In genomic region chr6:61886608-61887259, GRCh38 we compare ENCODE assay signal across 10 cellular contexts.
DNase-seq lines count a peak whose midpoint lies in the region; ATAC-seq and TF ChIP-seq lines count a peak whose summit lies in the region.
"Had no signal": no experiment of that assay in that cellular context is flagged by ENCODE, and none has a peak within 500 bp of the region (broad histone marks: within the 10 kb centered on the region; RNA-seq: fewer than 3 reads in every experiment).

No MANE protein-coding gene starts in this region.

- peaks cover 22% of the 10 kb centered on the region for H3K9me3 Mint-ChIP-seq in Calu3 (ENCODE audit: low read depth, unreplicated experiment)

- H3K9ac ChIP-seq in mesendoderm (ENCODE audit: low read length): no peak overlapping the region

- H3K36me3 ChIP-seq in mesendoderm (ENCODE audit: control insufficient read depth, insufficient read depth, low read length): no peaks in the 10 kb centered on the region
- H3K36me3 ChIP-seq: prostate gland had no signal

- no peak overlapping the region for H3K4ac ChIP-seq in mesendoderm (ENCODE audit: low read depth, low read length)

- no peaks in the 10 kb centered on the region for H3K4me1 ChIP-seq in mesendoderm (ENCODE audit: control insufficient read depth, low read depth, low read length)
- H3K4me1 ChIP-seq: prostate gland had no signal

- no peak overlapping the region for H3K4me2 ChIP-seq in mesendoderm (ENCODE audit: low read length)

- H2BK120ac ChIP-seq in mesendoderm (ENCODE audit: low read depth, low read length): no peak overlapping the region

- WGBS in mesendoderm (ENCODE audit: extremely low coverage, insufficient coverage, low lambda C conversion rate): no CpG with 5 or more reads among the region's 1 CpG

- H3K56ac ChIP-seq in mesendoderm (ENCODE audit: low read length): no peak overlapping the region

- no peak overlapping the region for H3K23ac ChIP-seq in mesendoderm (ENCODE audit: low read length)

- H3K79me1 ChIP-seq in mesendoderm (ENCODE audit: low read length): no peaks in the 10 kb centered on the region

- H3K27me3 Mint-ChIP-seq in Calu3 (ENCODE audit: unreplicated experiment): no peaks in the 10 kb centered on the region

- H3K27ac Mint-ChIP-seq in Calu3 (ENCODE audit: unreplicated experiment): no peak overlapping the region

- no peak for DNase-seq in GM12864 (ENCODE audit: low read depth)
- DNase-seq in OCI-M1 (lab: John Stamatoyannopoulos, UW): peak; percentile 71
- DNase-seq in mesendoderm: peak; percentile 50
- DNase-seq in Calu3: no peak
- no peak for DNase-seq in NCI-H226
- DNase-seq: activated T-cell treated with anti-CD3 and anti-CD28 coated beads, Interleukin-2, amount 50 U/mL, for 4 hours; left cardiac atrium had no signal

- no peaks in the 10 kb centered on the region for H3K4me1 Mint-ChIP-seq in Calu3 (ENCODE audit: low read depth, unreplicated experiment)

- no TSS peak for BruUV-seq in Calu3 (replicated peaks; lab: Mats Ljungman, UMichigan)

- H3K36me3 Mint-ChIP-seq in Calu3 (ENCODE audit: insufficient read depth, unreplicated experiment): no peaks in the 10 kb centered on the region

- no peak overlapping the region for H2BK5ac ChIP-seq in mesendoderm (ENCODE audit: low read length)

- TF ChIP-seq CTCF in GM12864 (IDR thresholded peaks at IDR 0.05; ENCODE audit: low read depth, low read length, missing control alignments) (peak; percentile 9), Calu3 (IDR thresholded peaks at IDR 0.05; ENCODE audit: unreplicated experiment) (no peak)

- H3K27ac ChIP-seq in mesendoderm (ENCODE audit: low read depth, low read length): no peak overlapping the region
- H3K27ac ChIP-seq: prostate gland had no signal

- H2BK15ac ChIP-seq in mesendoderm (replicated peaks; ENCODE audit: low read depth): no peak overlapping the region

- H3K79me2 ChIP-seq in mesendoderm (ENCODE audit: control insufficient read depth, insufficient read depth, low read length): no peaks in the 10 kb centered on the region

- ATAC-seq in HG03060 (IDR thresholded peaks at IDR 0.05; ENCODE audit: low read depth, unreplicated experiment): peak; percentile 55
- no peak for ATAC-seq in GM19452 (IDR thresholded peaks at IDR 0.05; ENCODE audit: unreplicated experiment)
- ATAC-seq: activated T-cell treated with anti-CD3 and anti-CD28 coated beads, Interleukin-2, amount 50 U/mL, for 4 hours; left cardiac atrium had no signal

- CTCF ChIA-PET in Calu3 (lab: Charles Lee): no interaction called here

- H3K4me3 ChIP-seq in GM12864 (ENCODE audit: low read depth, low read length) (no peak overlapping the region), mesendoderm (ENCODE audit: low read length) (no peak overlapping the region)
- H3K4me3 ChIP-seq: prostate gland had no signal

- no peak overlapping the region for H3K4me3 Mint-ChIP-seq in Calu3 (ENCODE audit: low read depth, unreplicated experiment)
- H3K4me3 Mint-ChIP-seq: activated T-cell treated with anti-CD3 and anti-CD28 coated beads, Interleukin-2, amount 50 U/mL, for 4 hours had no signal

- no peaks in the 10 kb centered on the region for H3K27me3 ChIP-seq in mesendoderm (ENCODE audit: insufficient read depth, low read length, poor library complexity)

- H3K18ac ChIP-seq in mesendoderm (ENCODE audit: low read length): no peak overlapping the region

- no peak overlapping the region for H4K8ac ChIP-seq in mesendoderm (ENCODE audit: low read depth, low read length)

- H4K5ac ChIP-seq in mesendoderm (ENCODE audit: low read length): no peak overlapping the region

- intact Hi-C loops in Calu3 (cut with micrococcal nuclease; ENCODE audit: unreplicated experiment): no loop called here

- H2AK5ac ChIP-seq in mesendoderm (ENCODE audit: low read length): no peak overlapping the region

Comparison
In these comparisons a context has a peak if more than half of its experiments do, and no peak if none do; other contexts are left out.
1. DNase-seq: peak in OCI-M1 (single experiment) and mesendoderm (single experiment); none in GM12864 (single experiment), Calu3 (single experiment) and NCI-H226 (single experiment).